In the genomic region with DNA sequence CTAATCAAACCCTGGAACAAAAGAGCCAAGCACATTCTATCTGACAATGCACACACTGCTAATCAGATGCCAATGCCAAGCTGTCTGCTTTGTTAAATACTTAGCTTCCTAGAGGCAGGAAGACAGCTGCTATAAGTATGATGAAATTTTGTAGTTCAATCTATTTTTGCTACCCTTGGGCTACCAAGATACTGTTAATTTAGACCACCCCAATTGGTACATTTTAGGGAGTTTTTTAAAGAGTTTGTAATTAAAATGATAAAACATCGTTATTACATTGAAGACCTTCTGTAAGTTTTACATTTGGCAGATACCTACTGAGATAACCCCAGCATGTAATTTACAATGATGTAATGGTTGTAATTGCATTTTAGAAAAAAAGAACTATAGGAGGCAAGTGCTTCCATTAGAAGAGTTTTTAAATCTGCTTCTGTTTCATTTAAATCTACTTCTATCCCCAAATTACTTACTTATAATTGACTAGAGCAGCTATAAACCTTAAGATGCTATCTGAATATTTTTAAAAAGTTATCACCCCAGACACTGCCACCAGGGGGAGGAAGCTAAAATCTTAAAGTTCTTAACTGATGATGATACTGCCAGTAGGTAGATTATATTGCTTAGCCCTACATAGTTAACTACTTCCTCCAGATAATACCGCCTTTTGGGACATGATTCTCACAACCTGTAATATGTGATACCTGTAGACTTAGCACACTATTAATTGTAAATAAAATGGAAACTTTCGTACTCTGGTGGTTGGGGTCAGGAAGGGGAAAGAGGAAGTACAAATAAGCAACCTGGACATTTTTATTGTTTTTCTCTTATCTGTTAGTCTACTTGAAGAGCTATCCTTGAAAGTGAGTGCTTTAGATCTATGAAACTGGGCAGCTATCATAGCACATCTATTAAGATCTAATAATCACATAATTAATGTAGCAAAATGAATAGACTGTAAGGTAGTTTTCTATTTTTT, we compare ENCODE assay signal across 8 cellular contexts.
DNase-seq lines count a peak whose midpoint lies in the region; ATAC-seq and TF ChIP-seq lines count a peak whose summit lies in the region.

No MANE protein-coding gene starts in this region.

- peak; percentile 32 for TF ChIP-seq RAD21 in neural cell (conservative IDR thresholded peaks at IDR 0.05)

- no peaks in the 10 kb centered on the region for H4K20me1 ChIP-seq in neural cell (ENCODE audit: insufficient read depth)

- in situ Hi-C loops in HAP-1 (cut with MboI; ENCODE audit: low sequenced_read_pairs) = no loop called here

- H3K36me3 Mint-ChIP-seq in CD14-positive monocyte = peaks cover 9 to 14% of the 10 kb centered on the region in 2 donors

- peak overlapping the region; percentile 17 for H2AFZ ChIP-seq in neural cell (ENCODE audit: low read depth, low read length)

- H3F3A ChIP-seq in neural cell (ENCODE audit: insufficient read depth, low read length, poor library complexity, severe bottlenecking) = peaks cover 5% of the 10 kb centered on the region

- no peaks in the 10 kb centered on the region for H3K79me2 ChIP-seq in neural cell (replicated peaks; ENCODE audit: insufficient read depth, low read length)

- TF ChIP-seq CTCF in CD14-positive monocyte (IDR thresholded peaks at IDR 0.05) = peak; percentile 72
- TF ChIP-seq CTCF in Peyer's patch (IDR thresholded peaks at IDR 0.05) = peak; percentile 27 to 60 (median 46)
- peak; percentile 53 for TF ChIP-seq CTCF in neural cell (IDR thresholded peaks at IDR 0.05; ENCODE audit: poor library complexity, severe bottlenecking)
- no peak for TF ChIP-seq CTCF in lower leg skin (IDR thresholded peaks at IDR 0.05)

- peak overlapping the region; percentile 63 for H3K9ac ChIP-seq in neural cell (ENCODE audit: low read length)

- peaks cover 7% of the 10 kb centered on the region for H3K4me1 Mint-ChIP-seq in CD14-positive monocyte

- DNase-seq in CD14-positive monocyte (ENCODE audit: low spot score) (no peak), HAP-1 (ENCODE audit: low spot score in 2 of 2) (peak; percentile 41 to 60), Peyer's patch (peak in 1 of 3 donors; percentile 52), cerebellar cortex (ENCODE audit: low spot score) (peak; percentile 19), islet precursor cell (no peak), lower leg skin (ENCODE audit: low spot score in 2 of 2) (no peak)

- no peaks in the 10 kb centered on the region for H3K36me3 ChIP-seq in HAP-1 (replicated peaks)
- no peaks in the 10 kb centered on the region for H3K36me3 ChIP-seq in Peyer's patch
- no peaks in the 10 kb centered on the region for H3K36me3 ChIP-seq in neural cell (ENCODE audit: insufficient read depth, low read length)

- H3K4me2 ChIP-seq in neural cell (ENCODE audit: low read length) = peak overlapping the region; percentile 70

- H3K4me1 ChIP-seq in HAP-1 = peaks cover 44% of the 10 kb centered on the region
- no peaks in the 10 kb centered on the region for H3K4me1 ChIP-seq in Peyer's patch

- peak; percentile 39 for TF ChIP-seq EP300 in neural cell (conservative IDR thresholded peaks at IDR 0.05; ENCODE audit: poor library complexity, severe bottlenecking)

- peaks cover 0 to 6% (median 5%) of the 10 kb centered on the region in 7 donors for H3K9me3 Mint-ChIP-seq in CD14-positive monocyte

- H3K27me3 ChIP-seq in HAP-1 (ENCODE audit: low read depth) (no peaks in the 10 kb centered on the region), Peyer's patch (no peaks in the 10 kb centered on the region), neural cell (ENCODE audit: insufficient read depth, low read depth, low read length) (no peaks in the 10 kb centered on the region)

- H3K27ac ChIP-seq in Peyer's patch (no peak overlapping the region), neural cell (ENCODE audit: low read length) (peak overlapping the region; percentile 94)

- intact Hi-C loops in CD14-positive monocyte (cut with micrococcal nuclease) (no loop called here), lower leg skin (cut with DNase I; ENCODE audit: low total_unique reads) (no loop called here)

- TF ChIP-seq POLR2A in Peyer's patch (IDR thresholded peaks at IDR 0.05) = no peak
- TF ChIP-seq POLR2A in lower leg skin (IDR thresholded peaks at IDR 0.05) = no peak

- no peak overlapping the region for H3K4me3 Mint-ChIP-seq in CD14-positive monocyte

- H3K27ac Mint-ChIP-seq in CD14-positive monocyte = no peak overlapping the region

- 79 to 88% methylated on average over 3 of the region's 3 CpGs for whole genome bisulfite sequencing in lower leg skin, 2 donors

- H3K4me3 ChIP-seq in HAP-1 (no peak overlapping the region), Peyer's patch (no peak overlapping the region), neural cell (ENCODE audit: low read length) (peak overlapping the region; percentile 52), lower leg skin (ENCODE audit: low read depth, poor library complexity, severe bottlenecking) (no peak overlapping the region)

- no peaks in the 10 kb centered on the region for H3K9me2 ChIP-seq in neural cell (ENCODE audit: insufficient read depth, low read length)

- H3K9me3 ChIP-seq in HAP-1 = no peaks in the 10 kb centered on the region
- H3K9me3 ChIP-seq in Peyer's patch = no peaks in the 10 kb centered on the region
- H3K9me3 ChIP-seq in neural cell (ENCODE audit: low read length) = no peaks in the 10 kb centered on the region

- ATAC-seq in GM18498 (IDR thresholded peaks at IDR 0.05; ENCODE audit: unreplicated experiment) = no peak

- peaks cover 0 to 2% (median 0%) of the 10 kb centered on the region in 3 donors for H3K27me3 Mint-ChIP-seq in CD14-positive monocyte (ENCODE audit: low read depth in 3 of 3)

TF ChIP-seq in neural cell, 6 proteins besides CTCF, POLR2A, EP300 and RAD21:
- TF ChIP-seq, protein P1, sequence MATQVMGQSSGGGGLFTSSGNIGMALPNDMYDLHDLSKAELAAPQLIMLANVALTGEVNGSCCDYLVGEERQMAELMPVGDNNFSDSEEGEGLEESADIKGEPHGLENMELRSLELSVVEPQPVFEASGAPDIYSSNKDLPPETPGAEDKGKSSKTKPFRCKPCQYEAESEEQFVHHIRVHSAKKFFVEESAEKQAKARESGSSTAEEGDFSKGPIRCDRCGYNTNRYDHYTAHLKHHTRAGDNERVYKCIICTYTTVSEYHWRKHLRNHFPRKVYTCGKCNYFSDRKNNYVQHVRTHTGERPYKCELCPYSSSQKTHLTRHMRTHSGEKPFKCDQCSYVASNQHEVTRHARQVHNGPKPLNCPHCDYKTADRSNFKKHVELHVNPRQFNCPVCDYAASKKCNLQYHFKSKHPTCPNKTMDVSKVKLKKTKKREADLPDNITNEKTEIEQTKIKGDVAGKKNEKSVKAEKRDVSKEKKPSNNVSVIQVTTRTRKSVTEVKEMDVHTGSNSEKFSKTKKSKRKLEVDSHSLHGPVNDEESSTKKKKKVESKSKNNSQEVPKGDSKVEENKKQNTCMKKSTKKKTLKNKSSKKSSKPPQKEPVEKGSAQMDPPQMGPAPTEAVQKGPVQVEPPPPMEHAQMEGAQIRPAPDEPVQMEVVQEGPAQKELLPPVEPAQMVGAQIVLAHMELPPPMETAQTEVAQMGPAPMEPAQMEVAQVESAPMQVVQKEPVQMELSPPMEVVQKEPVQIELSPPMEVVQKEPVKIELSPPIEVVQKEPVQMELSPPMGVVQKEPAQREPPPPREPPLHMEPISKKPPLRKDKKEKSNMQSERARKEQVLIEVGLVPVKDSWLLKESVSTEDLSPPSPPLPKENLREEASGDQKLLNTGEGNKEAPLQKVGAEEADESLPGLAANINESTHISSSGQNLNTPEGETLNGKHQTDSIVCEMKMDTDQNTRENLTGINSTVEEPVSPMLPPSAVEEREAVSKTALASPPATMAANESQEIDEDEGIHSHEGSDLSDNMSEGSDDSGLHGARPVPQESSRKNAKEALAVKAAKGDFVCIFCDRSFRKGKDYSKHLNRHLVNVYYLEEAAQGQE (IDR thresholded peaks at IDR 0.05; ENCODE audit: borderline replicate concordance) = no peak
- TF ChIP-seq SMC3 (conservative IDR thresholded peaks at IDR 0.05; ENCODE audit: poor library complexity) = peak; percentile 56
- TF ChIP-seq POLR2AphosphoS5 (IDR thresholded peaks at IDR 0.05) = peak; percentile 38
- no peak for TF ChIP-seq MXI1 (conservative IDR thresholded peaks at IDR 0.05; ENCODE audit: poor library complexity, severe bottlenecking)
- no peak for TF ChIP-seq EZH2 (IDR thresholded peaks at IDR 0.05; ENCODE audit: borderline replicate concordance, insufficient read depth, low read length, poor library complexity, severe bottlenecking)
- no peak for TF ChIP-seq TAF1 (IDR thresholded peaks at IDR 0.05; ENCODE audit: low read depth)

Comparison
In these comparisons a context has a peak if more than half of its experiments do, and no peak if none do; other contexts are left out.
1. DNase-seq: peak in HAP-1 (2 of 2) and cerebellar cortex (single experiment); none in CD14-positive monocyte (single experiment), islet precursor cell (single experiment) and lower leg skin (0 of 2).
2. CTCF ChIP-seq: peak in CD14-positive monocyte (single experiment), Peyer's patch (6 of 6) and neural cell (single experiment); none in lower leg skin (0 of 3).